In the genomic region with DNA sequence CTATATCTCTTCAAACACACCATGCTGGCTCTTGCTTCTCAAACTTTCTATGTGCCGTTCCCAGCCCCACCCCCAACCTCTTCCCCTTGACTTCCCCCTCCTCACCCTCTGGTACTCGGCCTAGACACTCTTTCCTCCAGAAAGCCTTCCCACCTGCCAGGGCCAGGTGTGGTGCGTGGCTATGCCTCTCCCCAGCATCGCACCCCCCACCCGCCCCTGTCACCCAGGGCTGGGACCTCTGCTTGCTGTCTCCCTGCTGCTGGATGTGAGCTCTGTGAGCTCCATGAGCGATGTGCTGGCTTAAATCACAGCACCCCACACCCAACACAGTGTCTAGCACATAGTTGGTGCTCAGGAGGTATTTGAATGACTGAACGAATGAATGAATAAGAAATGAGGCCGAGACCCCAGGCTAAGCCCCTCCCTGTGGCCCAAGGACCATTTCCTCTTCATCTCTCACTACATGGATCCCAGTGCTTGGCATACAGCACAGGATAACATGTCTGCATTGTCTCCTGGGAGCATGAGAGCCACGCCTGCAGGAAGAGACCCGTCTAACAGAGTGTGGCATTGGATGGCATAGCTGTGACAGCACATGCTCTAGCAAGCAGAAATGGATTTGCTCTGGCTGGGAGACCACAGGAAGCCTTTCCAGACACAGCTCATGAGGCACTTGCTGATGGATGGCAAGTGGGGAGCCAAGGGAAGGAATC, we compare ENCODE assay signal across 1 cellular context.
TF ChIP-seq lines count a peak whose summit lies in the region.

No MANE protein-coding gene starts in this region.

TF ChIP-seq in WTC11, 78 proteins besides CTCF, POLR2A, EP300 and RAD21 (continued from another document):
- TF ChIP-seq ARID4B (CRISPR knock-in tag; IDR thresholded peaks at IDR 0.05; ENCODE audit: borderline replicate concordance) (no peak), E2F1 (CRISPR knock-in tag; IDR thresholded peaks at IDR 0.05) (no peak), RELA (CRISPR knock-in tag; IDR thresholded peaks at IDR 0.05; ENCODE audit: borderline replicate concordance) (no peak)
- TF ChIP-seq, protein P1, sequence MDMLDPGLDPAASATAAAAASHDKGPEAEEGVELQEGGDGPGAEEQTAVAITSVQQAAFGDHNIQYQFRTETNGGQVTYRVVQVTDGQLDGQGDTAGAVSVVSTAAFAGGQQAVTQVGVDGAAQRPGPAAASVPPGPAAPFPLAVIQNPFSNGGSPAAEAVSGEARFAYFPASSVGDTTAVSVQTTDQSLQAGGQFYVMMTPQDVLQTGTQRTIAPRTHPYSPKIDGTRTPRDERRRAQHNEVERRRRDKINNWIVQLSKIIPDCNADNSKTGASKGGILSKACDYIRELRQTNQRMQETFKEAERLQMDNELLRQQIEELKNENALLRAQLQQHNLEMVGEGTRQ (CRISPR knock-in tag; IDR thresholded peaks at IDR 0.05), result no peak
